13 cellular contexts compared by ENCODE assay signal in the genomic region with DNA sequence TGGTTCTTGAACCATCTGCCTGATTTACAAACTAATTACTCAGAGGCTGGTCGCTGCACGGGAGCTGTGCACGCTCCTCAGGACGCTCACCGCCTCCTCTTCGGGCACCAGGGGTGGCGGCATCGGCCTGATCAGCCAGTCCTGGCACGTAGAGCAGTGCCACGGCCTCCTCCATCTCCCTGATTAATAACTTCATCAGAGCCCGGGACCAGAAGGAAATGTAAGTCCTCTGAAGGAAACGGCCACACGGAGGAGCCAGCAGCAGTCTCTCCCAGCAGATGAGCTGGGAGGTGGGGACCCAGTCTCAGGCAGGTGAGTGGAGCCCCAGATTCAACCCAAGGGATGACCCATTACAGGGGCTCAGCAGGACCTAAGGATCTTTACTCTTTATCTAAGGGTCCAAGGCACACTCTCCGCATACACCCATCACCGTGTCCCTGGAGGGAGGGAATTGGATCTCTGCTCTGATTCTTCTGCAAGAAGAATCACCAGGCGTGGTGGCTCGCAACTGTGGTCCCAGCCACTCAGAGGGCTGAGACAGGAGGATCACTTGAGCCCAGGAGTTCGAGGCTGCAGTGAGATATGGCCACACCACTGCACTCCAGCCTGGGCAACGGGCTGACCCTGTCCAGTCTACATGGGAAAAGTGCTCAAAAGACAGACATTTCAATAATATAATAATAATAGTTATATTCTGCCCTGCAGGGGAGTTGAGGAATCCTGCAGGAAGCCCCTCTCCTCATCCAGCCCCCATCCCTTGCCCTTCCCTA.
A peak's percentile ranks its signal among the peaks of the same experiment; 100 is the strongest.
DNase-seq lines count a peak whose midpoint lies in the region; ATAC-seq, FAIRE-seq and TF ChIP-seq lines count a peak whose summit lies in the region.
"Had no signal": no experiment of that assay in that cellular context is flagged by ENCODE, and none has a peak within 500 bp of the region (broad histone marks: within the 10 kb centered on the region; RNA-seq: fewer than 3 reads in every experiment).

No MANE protein-coding gene starts in this region.

- CTCF ChIA-PET in A549 (lab: Yijun Ruan, JAX) (interaction anchor here (0.6 to 7.0 kb wide), 5 partner anchors 14 to 506 kb away, joined by 3 to 64 read pairs (median 17); no protein-coding TSS in a partner anchor), OCI-LY7 (lab: Charles Lee; ENCODE audit: unreplicated experiment) (no interaction called here), Caco-2 (lab: Charles Lee) (interaction anchor here (1.2 kb wide), 1 partner anchor 78 kb away, joined by 4 read pairs; no protein-coding TSS in a partner anchor)

- no peaks in the 10 kb centered on the region for H3K36me3 ChIP-seq in OCI-LY7 (ENCODE audit: insufficient read depth, low read length)
- no peaks in the 10 kb centered on the region for H3K36me3 ChIP-seq in Caco-2 (ENCODE audit: control insufficient read depth, insufficient read depth, low read length)
- H3K36me3 ChIP-seq: heart right ventricle had no signal

- peak in 1 of 2 experiments; percentile 19; a peak in 2 of 5 replicates for TF ChIP-seq RAD21 in A549 (conservative IDR thresholded peaks at IDR 0.05 in 1 of 2, IDR thresholded peaks at IDR 0.05 in 1 of 2)

- H3K9me3 ChIP-seq in A549 (peaks cover 25% of the 10 kb centered on the region), OCI-LY7 (ENCODE audit: low read length) (peaks cover 12% of the 10 kb centered on the region), Caco-2 (no peaks in the 10 kb centered on the region; the same call in 1 of the 2 replicates)

- DNase-seq in A549 (ENCODE audit: low read depth in 1 of 2, low spot score in 1 of 2) (no peak), D721Med (ENCODE audit: insufficient read length, low spot score) (no peak), OCI-LY7 (ENCODE audit: low spot score) (no peak), Caco-2 (no peak), NCI-H1048 (lab: John Stamatoyannopoulos, UW) (no peak)
- no peak for DNase-seq in activated CD4-positive, alpha-beta T cell treated with anti-CD3 and anti-CD28 coated beads for 4 hours
- DNase-seq: activated CD4-positive, alpha-beta T cell treated with anti-CD3 and anti-CD28 coated beads, Interleukin-2, amount 50 U/mL, for 1 hour; heart right ventricle; T-cell had no signal

- H4K20me1 ChIP-seq in OCI-LY7 (ENCODE audit: insufficient read depth, low read length) = no peaks in the 10 kb centered on the region

- H3K4me1 ChIP-seq in A549 = peaks cover 13% of the 10 kb centered on the region
- no peaks in the 10 kb centered on the region for H3K4me1 ChIP-seq in OCI-LY7 (ENCODE audit: insufficient read depth, low read length, poor library complexity, severe bottlenecking)
- H3K4me1 ChIP-seq in Caco-2 = no peaks in the 10 kb centered on the region

- FAIRE-seq in A549 (lab: Jason Lieb, UNC) = no peak
- no peak for FAIRE-seq in D721Med (lab: Jason Lieb, UNC)
- FAIRE-seq: endothelial cell of umbilical vein, G401.6 had no signal

- H3K4me3 ChIP-seq in A549 = no peak overlapping the region
- H3K4me3 ChIP-seq in OCI-LY7 (ENCODE audit: low read depth, low read length, poor library complexity, severe bottlenecking) = no peak overlapping the region
- H3K4me3 ChIP-seq in Caco-2 (ENCODE audit: low read depth, low read length) = no peak overlapping the region
- H3K4me3 ChIP-seq: heart right ventricle had no signal

- no peak for TF ChIP-seq EP300 in A549 (IDR thresholded peaks at IDR 0.05)

- H3K27ac ChIP-seq in A549 (peak overlapping the region; percentile 25 to 65; a peak in 4 of 6 replicates), OCI-LY7 (ENCODE audit: low read depth, low read length, poor library complexity, severe bottlenecking) (no peak overlapping the region)
- H3K27ac ChIP-seq: heart right ventricle had no signal

- ATAC-seq in A549 (peak; percentile 42 to 43; a peak in 5 of 6 replicates), esophagus mucosa (peak; percentile 41), HG03469 (IDR thresholded peaks at IDR 0.05; ENCODE audit: unreplicated experiment) (no peak)
- ATAC-seq: heart right ventricle had no signal

- no peaks in the 10 kb centered on the region for H3K79me2 ChIP-seq in OCI-LY7 (ENCODE audit: insufficient read depth, low read depth, low read length)

- H3K4me2 ChIP-seq in A549 = no peak overlapping the region
- no peak overlapping the region for H3K4me2 ChIP-seq in OCI-LY7 (ENCODE audit: low read length)

- TF ChIP-seq CTCF in A549 (IDR thresholded peaks at IDR 0.05) = no peak
- TF ChIP-seq CTCF in D721Med (IDR thresholded peaks at IDR 0.05; ENCODE audit: insufficient read depth, missing control alignments) = peak; percentile 47
- 0 out of 2 replicates have a peak, but pooled peaks have one; percentile 17 for TF ChIP-seq CTCF in OCI-LY7 (conservative IDR thresholded peaks at IDR 0.05; ENCODE audit: low read length)
- no peak for TF ChIP-seq CTCF in Caco-2 (IDR thresholded peaks at IDR 0.05; ENCODE audit: insufficient read depth in 1 of 2, low read depth in 1 of 2, low read length in 1 of 2, severe bottlenecking in 1 of 2, unreplicated experiment in 1 of 2)

- H2AFZ ChIP-seq in OCI-LY7 (ENCODE audit: low read length) = no peak overlapping the region

- H3K36me3 Mint-ChIP-seq in Caco-2 (ENCODE audit: insufficient read depth, unreplicated experiment) = peaks cover 14% of the 10 kb centered on the region

- H3K27me3 ChIP-seq in Caco-2 (replicated peaks; ENCODE audit: control insufficient read depth, insufficient read depth, low read length) = no peaks in the 10 kb centered on the region
- H3K27me3 ChIP-seq: heart right ventricle had no signal

- no peak for TF ChIP-seq POLR2A in A549 (IDR thresholded peaks at IDR 0.05; ENCODE audit: low read length)

- intact Hi-C loops in OCI-LY7 (cut with micrococcal nuclease; ENCODE audit: unreplicated experiment) = no loop called here
- intact Hi-C loops in Caco-2 (cut with micrococcal nuclease; ENCODE audit: unreplicated experiment) = no loop called here

- H3K9me2 ChIP-seq in OCI-LY7 (ENCODE audit: insufficient read depth, low read length) = no peaks in the 10 kb centered on the region

- no peaks in the 10 kb centered on the region for H3K27me3 Mint-ChIP-seq in Caco-2 (ENCODE audit: insufficient read depth, unreplicated experiment)
- H3K27me3 Mint-ChIP-seq: T-cell had no signal

- peaks cover 9% of the 10 kb centered on the region for H3K9me3 Mint-ChIP-seq in Caco-2 (ENCODE audit: unreplicated experiment)

- H3K27ac Mint-ChIP-seq in Caco-2 (ENCODE audit: unreplicated experiment) = no peak overlapping the region
- H3K27ac Mint-ChIP-seq: T-cell had no signal

- no peaks in the 10 kb centered on the region for H3K4me1 Mint-ChIP-seq in Caco-2 (ENCODE audit: low read depth, unreplicated experiment)

- no peak overlapping the region for H3K4me3 Mint-ChIP-seq in Caco-2 (ENCODE audit: unreplicated experiment)
- H3K4me3 Mint-ChIP-seq: T-cell had no signal

- 87% methylated on average over 19 of the region's 19 CpGs for WGBS in A549 (ENCODE audit: missing lambda C conversion rate)

- POLR2A ChIA-PET in A549 (lab: Yijun Ruan, JAX) (no interaction called here), OCI-LY7 (lab: Charles Lee) (no interaction called here), Caco-2 (lab: Charles Lee) (no interaction called here)

- no TSS peak for BruUV-seq in OCI-LY7 (replicated peaks; lab: Mats Ljungman, UMichigan)
- BruUV-seq in Caco-2 (replicated peaks; lab: Mats Ljungman, UMichigan) = no TSS peak

TF ChIP-seq in A549, 52 proteins besides CTCF, POLR2A, EP300 and RAD21:
- peak; percentile 28; the same call in 2 of the 3 replicates for TF ChIP-seq SMC3 (IDR thresholded peaks at IDR 0.05)
- no peak for TF ChIP-seq TFCP2L1 (CRISPR knock-in tag; IDR thresholded peaks at IDR 0.05)
TF ChIP-seq in A549: peak in this region for 1.

Comparison
In these comparisons a context has a peak if more than half of its experiments do, and no peak if none do; other contexts are left out.
1. CTCF ChIP-seq: peak in D721Med (single experiment) and OCI-LY7 (single experiment); none in A549 (single experiment) and Caco-2 (0 of 2).